Comparison of ENCODE assay signal across 12 cellular contexts in genomic region chr14:54450535-54450934, GRCh38. TPM values are rescaled to one million over a fixed set of nuclear protein-coding genes. Genes with fewer than 3 reads are reported as not detected.
A peak's percentile ranks its signal among the peaks of the same experiment; 100 is the strongest.
DNase-seq lines count a peak whose midpoint lies in the region; ATAC-seq and TF ChIP-seq lines count a peak whose summit lies in the region.
"Had no signal": no experiment of that assay in that cellular context is flagged by ENCODE, and none has a peak within 500 bp of the region (broad histone marks: within the 10 kb centered on the region; RNA-seq: fewer than 3 reads in every experiment).

No MANE protein-coding gene starts in this region.

- H3K4me3 ChIP-seq in right lobe of liver = no peak overlapping the region

- intact Hi-C loops in right lobe of liver (cut with DNase I) = no loop called here

- H3K4me1 ChIP-seq in right lobe of liver = peaks cover 0 to 15% (median 7%) of the 10 kb centered on the region in 4 donors

- 46% methylated on average over 3 of the region's 3 CpGs for WGBS in right lobe of liver (ENCODE audit: insufficient coverage, low coverage, low lambda C conversion rate, missing lambda C conversion rate)

- no peaks in the 10 kb centered on the region for H3K27me3 ChIP-seq in right lobe of liver

- no peaks in the 10 kb centered on the region for H3K36me3 ChIP-seq in right lobe of liver

- TF ChIP-seq CTCF in GM13976 (IDR thresholded peaks at IDR 0.05; ENCODE audit: borderline replicate concordance, control extremely low read depth, extremely low read depth, insufficient read depth, missing control alignments) = no peak
- no peak for TF ChIP-seq CTCF in right lobe of liver (IDR thresholded peaks at IDR 0.05)

- no peak for TF ChIP-seq POLR2A in right lobe of liver (IDR thresholded peaks at IDR 0.05)

- no peak overlapping the region for H3K27ac ChIP-seq in right lobe of liver

- peak; percentile 84 for ATAC-seq in GM21786 (IDR thresholded peaks at IDR 0.05; ENCODE audit: unreplicated experiment)
- peak in 3 of 4 donors; percentile 15 to 38 (median 31) for ATAC-seq in right lobe of liver
- no peak for ATAC-seq in GM19467 (IDR thresholded peaks at IDR 0.05; ENCODE audit: unreplicated experiment)
- ATAC-seq in HG03045 (IDR thresholded peaks at IDR 0.05; ENCODE audit: unreplicated experiment) = no peak
- ATAC-seq: activated CD8-positive, alpha-beta memory T cell treated with anti-CD3 and anti-CD28 coated beads, Interleukin-2, amount 10 ng/mL, durations not matched to agents 7 days and 5 days; naive thymus-derived CD8-positive, alpha-beta T cell had no signal

- in situ Hi-C loops in GM13976 (cut with MboI; ENCODE audit: low sequenced_read_pairs, unreplicated experiment) = no loop called here

- DNase-seq in GM13976 (ENCODE audit: low spot score) = peak; percentile 45
- peak; percentile 96 for DNase-seq in NOMO-1 treated with DMSO at 0.1 percent for 48 hours (lab: John Stamatoyannopoulos, UW; ENCODE audit: unreplicated experiment)
- no peak for DNase-seq in right lobe of liver
- DNase-seq in NAMALWA (ENCODE audit: low spot score) = no peak
- no peak for DNase-seq in cerebellum (ENCODE audit: low spot score)
- DNase-seq: activated CD8-positive, alpha-beta memory T cell treated with anti-CD3 and anti-CD28 coated beads, Interleukin-2, amount 10 ng/mL, durations not matched to agents 7 days and 5 days; endodermal cell; naive thymus-derived CD8-positive, alpha-beta T cell; NCI-H2081 treated with DMSO at 0.1 percent for 48 hours had no signal

- no peaks in the 10 kb centered on the region for H3K9me3 ChIP-seq in right lobe of liver

RNA-seq across cellular contexts. Expression of gene CNIH1, which starts 9.4 kb away (rescaled TPM):
- total RNA-seq in right lobe of liver = 100 to 1,000 TPM in 5 of 6 experiments, 10 to 100 TPM in 1; 95.9 to 209 (median 157) TPM
- total RNA-seq in cerebellum = 40.2 TPM

RNA-seq across cellular contexts. Expression of gene GMFB, which starts 38.2 kb away (rescaled TPM):
- 10 to 100 TPM; 13.8 to 36.3 (median 22.5) TPM for total RNA-seq in right lobe of liver
- total RNA-seq in cerebellum = 128 TPM

RNA-seq across cellular contexts. Expression of gene CDKN3, which starts 53.7 kb away (rescaled TPM):
- total RNA-seq in right lobe of liver (1 to 10 TPM in 3 of 6 experiments, under 1 TPM in 2, not detected in 1; 0.59 to 7.3 (median 2.4) TPM), cerebellum (11.3 TPM)

RNA-seq across cellular contexts. Expression of gene CGRRF1, which starts 59.2 kb away (rescaled TPM):
- total RNA-seq in right lobe of liver (1 to 10 TPM; 5.4 to 8.2 (median 6.7) TPM), cerebellum (18.3 TPM)

Comparison
In these comparisons a context has a peak if more than half of its experiments do, and no peak if none do; other contexts are left out.
1. DNase-seq: peak in GM13976 (single experiment) and NOMO-1 treated with DMSO at 0.1 percent for 48 hours (single experiment); none in right lobe of liver (0 of 3), NAMALWA (single experiment) and cerebellum (single experiment).
2. ATAC-seq: peak in GM21786 (single experiment) and right lobe of liver (3 of 4); none in GM19467 (single experiment) and HG03045 (single experiment).